22 cellular contexts compared by ENCODE assay signal in the genomic region with DNA sequence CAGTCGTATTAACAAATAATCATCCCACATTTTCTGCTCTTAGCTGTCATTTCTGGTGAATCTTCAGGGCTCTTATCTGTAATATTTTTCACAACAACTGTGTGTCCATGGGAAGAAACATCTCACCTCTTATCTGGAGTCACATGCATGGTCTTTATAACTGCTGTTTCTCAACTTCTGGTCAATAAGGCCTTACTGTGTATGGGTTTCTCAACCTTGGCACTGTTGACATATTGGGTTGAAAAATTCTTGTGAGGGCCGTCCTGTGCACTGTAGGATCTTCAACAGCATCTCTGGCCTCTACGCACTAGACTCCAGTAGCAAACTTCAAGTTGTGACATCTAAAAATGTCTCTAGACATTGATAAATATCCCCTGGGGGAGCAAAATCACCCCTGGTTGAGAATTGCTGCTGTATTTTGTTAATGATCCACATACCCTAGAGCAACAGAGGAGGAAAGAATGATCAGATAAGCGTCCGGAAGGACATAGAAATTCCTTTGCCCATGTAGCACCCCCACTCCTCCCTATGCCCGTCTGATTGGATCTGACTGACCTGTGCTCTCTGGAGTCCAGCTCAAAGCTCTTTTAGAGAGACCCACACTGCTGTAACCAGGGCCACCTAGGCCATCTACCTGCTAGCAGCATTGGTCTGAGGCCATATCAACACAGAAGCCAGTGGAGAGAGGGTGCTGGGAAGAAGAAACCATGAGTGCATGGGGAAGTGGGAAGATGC.
"Had no signal": no experiment of that assay in that cellular context is flagged by ENCODE, and none has a peak within 500 bp of the region (broad histone marks: within the 10 kb centered on the region; RNA-seq: fewer than 3 reads in every experiment).

No MANE protein-coding gene starts in this region.

- H3K36me3 ChIP-seq: MG63 had no signal

- DNase-seq: IMR-90, Karpas-422, KG1, MG63, NCI-H1092, NCI-H1105 treated with DMSO at 0.1 percent for 48 hours, NCI-H1417 treated with DMSO at 0.1 percent for 48 hours, NCI-H146, NCI-H1694 treated with DMSO at 0.1 percent for 48 hours, NCI-H2029, NCI-H2081 treated with DMSO at 0.1 percent for 48 hours, NCI-H2171, NCI-H226, NCI-H446, NCI-H510A, NCI-H524 treated with DMSO at 0.1 percent for 48 hours, NCI-H69, NCI-H774, SHP77, SK-N-SH had no signal

- H3K9me3 ChIP-seq: MG63, SK-N-SH had no signal

- H3K4me2 ChIP-seq: SK-N-SH had no signal

- H3K9ac ChIP-seq: SK-N-SH had no signal

- H3K27me3 ChIP-seq: MG63 had no signal

- H3K4me3 ChIP-seq: MG63 had no signal

- H3K9me2 ChIP-seq: SK-N-SH had no signal

- H3K27ac ChIP-seq: HL-60, RWPE1 had no signal
